Comparison of ENCODE assay signal across 6 cellular contexts in genomic region chr2:112040066-112040465, GRCh38. TPM values are rescaled to one million over a fixed set of nuclear protein-coding genes. Genes with fewer than 3 reads are reported as not detected.
DNase-seq lines count a peak whose midpoint lies in the region; ATAC-seq and TF ChIP-seq lines count a peak whose summit lies in the region.
"Not testable (repeated sequence)": the region's sequence is repeated elsewhere in the genome, so short reads cannot be mapped to it uniquely, and the experiment has no call there.

No MANE protein-coding gene starts in this region.

- H2BK12ac ChIP-seq in trophoblast cell (ENCODE audit: low read length), result not testable (repeated sequence)

- CTCF ChIA-PET in Caco-2 (lab: Charles Lee), result not testable (repeated sequence)

- H3K36me3 Mint-ChIP-seq in Caco-2 (ENCODE audit: insufficient read depth, unreplicated experiment); GM23338 (ENCODE audit: low read depth); endodermal cell (ENCODE audit: low read depth): not testable (repeated sequence)

- POLR2A ChIA-PET in Caco-2 (lab: Charles Lee), result not testable (repeated sequence)

- not testable (repeated sequence) for H4K20me1 ChIP-seq in GM23338 (replicated peaks; ENCODE audit: insufficient read depth)

- H3K27ac Mint-ChIP-seq in Caco-2 (ENCODE audit: unreplicated experiment) (peak overlapping the region; percentile 76), endodermal cell (peak overlapping the region; percentile 90)
- H3K27ac Mint-ChIP-seq in GM23338, result not testable (repeated sequence)

- intact Hi-C loops in Caco-2 (cut with micrococcal nuclease; ENCODE audit: unreplicated experiment), result not testable (repeated sequence)

- H3K56ac ChIP-seq in mesendoderm (ENCODE audit: low read length), result peak overlapping the region; percentile 81

- peak overlapping the region; percentile 95 for H3K4ac ChIP-seq in mesendoderm (ENCODE audit: low read depth, low read length)
- not testable (repeated sequence) for H3K4ac ChIP-seq in trophoblast cell (ENCODE audit: low read depth, low read length)

- not testable (repeated sequence) for H3K9me3 ChIP-seq in Caco-2; trophoblast cell (ENCODE audit: insufficient read depth, low read depth, low read length)
- H3K9me3 ChIP-seq in HUES6 (ENCODE audit: control insufficient read depth, insufficient read depth, low read depth, low read length) (peaks cover 24% of the 10 kb centered on the region), endodermal cell (ENCODE audit: control insufficient read depth, low read length) (peaks cover 58% of the 10 kb centered on the region)

- H4K12ac ChIP-seq in trophoblast cell (ENCODE audit: low read depth, low read length), result not testable (repeated sequence)

- H2BK15ac ChIP-seq in mesendoderm (replicated peaks; ENCODE audit: low read depth), result not testable (repeated sequence)

- peaks cover 19% of the 10 kb centered on the region for H3K4me1 ChIP-seq in Caco-2
- peaks cover 11% of the 10 kb centered on the region; the same call in 1 of the 2 replicates for H3K4me1 ChIP-seq in GM23338 (ENCODE audit: insufficient read depth)
- peaks cover 18% of the 10 kb centered on the region for H3K4me1 ChIP-seq in HUES6 (ENCODE audit: control insufficient read depth, insufficient read depth, low read length)
- H3K4me1 ChIP-seq in endodermal cell (ENCODE audit: control insufficient read depth, insufficient read depth, low read length); mesendoderm (ENCODE audit: control insufficient read depth, low read depth, low read length): not testable (repeated sequence)
- peaks cover 10 to 15% of the 10 kb centered on the region in 2 experiments for H3K4me1 ChIP-seq in trophoblast cell (ENCODE audit: control insufficient read depth in 1 of 2, insufficient read depth in 2 of 2, low read length in 2 of 2)

- H4K91ac ChIP-seq in trophoblast cell (ENCODE audit: low read depth, low read length), result not testable (repeated sequence)

- not testable (repeated sequence) for H3K4me3 ChIP-seq in Caco-2 (ENCODE audit: low read depth, low read length); GM23338; HUES6 (ENCODE audit: low read depth, low read length); endodermal cell (ENCODE audit: low read length); mesendoderm (ENCODE audit: low read length); trophoblast cell (ENCODE audit: low read depth, low read length)

- H3K9ac ChIP-seq in HUES6 (ENCODE audit: low read length), result peak overlapping the region; percentile 46
- H3K9ac ChIP-seq in endodermal cell (ENCODE audit: extremely low read depth, low read length, poor library complexity, severe bottlenecking); mesendoderm (ENCODE audit: low read length); trophoblast cell (ENCODE audit: low read length): not testable (repeated sequence)

- not testable (repeated sequence) for H3K14ac ChIP-seq in trophoblast cell (ENCODE audit: low read length)

- not testable (repeated sequence) for H3K4me3 Mint-ChIP-seq in Caco-2 (ENCODE audit: unreplicated experiment); GM23338; endodermal cell

- not testable (repeated sequence) for H3K79me2 ChIP-seq in GM23338 (replicated peaks; ENCODE audit: insufficient read depth); mesendoderm (ENCODE audit: control insufficient read depth, insufficient read depth, low read length); trophoblast cell (ENCODE audit: control insufficient read depth, insufficient read depth, low read length, poor library complexity)

- peak overlapping the region; percentile 86 for H3K18ac ChIP-seq in mesendoderm (ENCODE audit: low read length)
- H3K18ac ChIP-seq in trophoblast cell (ENCODE audit: low read length), result not testable (repeated sequence)

- H3K4me1 Mint-ChIP-seq in Caco-2 (ENCODE audit: low read depth, unreplicated experiment) (peaks cover 28% of the 10 kb centered on the region), GM23338 (peaks cover 29% of the 10 kb centered on the region; the same call in 2 of the 3 replicates), endodermal cell (peaks cover 47% of the 10 kb centered on the region)

- peaks cover 16% of the 10 kb centered on the region for H3K9me3 Mint-ChIP-seq in Caco-2 (ENCODE audit: unreplicated experiment)
- H3K9me3 Mint-ChIP-seq in GM23338, result peaks cover 11% of the 10 kb centered on the region
- peaks cover 49% of the 10 kb centered on the region for H3K9me3 Mint-ChIP-seq in endodermal cell

- not testable (repeated sequence) for H4K5ac ChIP-seq in mesendoderm (ENCODE audit: low read length)

- not testable (repeated sequence) for H3K27me3 ChIP-seq in Caco-2 (replicated peaks; ENCODE audit: control insufficient read depth, insufficient read depth, low read length); GM23338 (ENCODE audit: insufficient read depth); HUES6 (ENCODE audit: control insufficient read depth, insufficient read depth, low read length); endodermal cell (ENCODE audit: control insufficient read depth, insufficient read depth, low read length, poor library complexity, severe bottlenecking); mesendoderm (ENCODE audit: insufficient read depth, low read length, poor library complexity); trophoblast cell (ENCODE audit: insufficient read depth, low read length)

- 0 out of 2 replicates have a peak overlapping the region, but pooled peaks have one; percentile 38 for H2AFZ ChIP-seq in GM23338
- H2AFZ ChIP-seq in trophoblast cell (ENCODE audit: insufficient read depth, low read length, poor library complexity), result not testable (repeated sequence)

- H2AK5ac ChIP-seq in mesendoderm (ENCODE audit: low read length); trophoblast cell (ENCODE audit: low read length): not testable (repeated sequence)

- H3K4me2 ChIP-seq in GM23338; mesendoderm (ENCODE audit: low read length); trophoblast cell (ENCODE audit: low read length): not testable (repeated sequence)

- H3K36me3 ChIP-seq in Caco-2 (ENCODE audit: control insufficient read depth, insufficient read depth, low read length); GM23338 (ENCODE audit: insufficient read depth); HUES6 (ENCODE audit: control insufficient read depth, insufficient read depth, low read length); endodermal cell (ENCODE audit: control insufficient read depth, insufficient read depth, low read length); mesendoderm (ENCODE audit: control insufficient read depth, insufficient read depth, low read length); trophoblast cell (ENCODE audit: control insufficient read depth in 1 of 2, insufficient read depth in 2 of 2, low read length in 2 of 2): not testable (repeated sequence)

- ATAC-seq in GM23338, result not testable (repeated sequence)

- TF ChIP-seq CTCF in Caco-2 (IDR thresholded peaks at IDR 0.05; ENCODE audit: insufficient read depth in 1 of 2, low read depth in 1 of 2, low read length in 1 of 2, severe bottlenecking in 1 of 2, unreplicated experiment in 1 of 2); GM23338 (conservative IDR thresholded peaks at IDR 0.05; ENCODE audit: low read depth in 2 of 2); endodermal cell (conservative IDR thresholded peaks at IDR 0.05): not testable (repeated sequence)

- not testable (repeated sequence) for H4K8ac ChIP-seq in mesendoderm (ENCODE audit: low read depth, low read length); trophoblast cell (ENCODE audit: low read depth, low read length)

- peak overlapping the region; percentile 93 for H2BK5ac ChIP-seq in mesendoderm (ENCODE audit: low read length)
- H2BK5ac ChIP-seq in trophoblast cell (ENCODE audit: low read depth, low read length, poor library complexity), result not testable (repeated sequence)

- H3K79me1 ChIP-seq in mesendoderm (ENCODE audit: low read length); trophoblast cell (ENCODE audit: low read length): not testable (repeated sequence)

- not testable (repeated sequence) for H3K27ac ChIP-seq in GM23338 (ENCODE audit: low read depth); endodermal cell (ENCODE audit: low read depth, low read length)
- peak overlapping the region; percentile 56; the same call in 1 of the 2 replicates for H3K27ac ChIP-seq in HUES6 (ENCODE audit: low read depth, low read length)
- peak overlapping the region; percentile 98 for H3K27ac ChIP-seq in mesendoderm (ENCODE audit: low read depth, low read length)
- H3K27ac ChIP-seq in trophoblast cell (ENCODE audit: low read depth, low read length), result peak overlapping the region; percentile 16

- not testable (repeated sequence) for H3K23ac ChIP-seq in mesendoderm (ENCODE audit: low read length); trophoblast cell (ENCODE audit: low read length)

- BruUV-seq in Caco-2 (replicated peaks; lab: Mats Ljungman, UMichigan), result not testable (repeated sequence)

- not testable (repeated sequence) for H3F3A ChIP-seq in GM23338 (replicated peaks; ENCODE audit: low read depth)

- not testable (repeated sequence) for H3K9me2 ChIP-seq in GM23338 (ENCODE audit: insufficient read depth)

- DNase-seq in Caco-2; GM23338 (ENCODE audit: low spot score); trophoblast cell: not testable (repeated sequence)
- DNase-seq in endodermal cell (peak; percentile 80), mesendoderm (peak; percentile 94)

- not testable (repeated sequence) for H3K27me3 Mint-ChIP-seq in Caco-2 (ENCODE audit: insufficient read depth, unreplicated experiment); GM23338 (ENCODE audit: insufficient read depth, low read depth, poor library complexity); endodermal cell (ENCODE audit: insufficient read depth)

- H2BK120ac ChIP-seq in mesendoderm (ENCODE audit: low read depth, low read length); trophoblast cell (ENCODE audit: insufficient read depth, low read length, poor library complexity): not testable (repeated sequence)

- WGBS in endodermal cell (ENCODE audit: insufficient coverage in 1 of 2, insufficient read length in 1 of 2), 2 experiments, result 47 to 51% methylated on average over 2 of the region's 2 CpGs
- WGBS in mesendoderm (ENCODE audit: extremely low coverage, insufficient coverage, low lambda C conversion rate), result no CpG with 5 or more reads among the region's 2 CpGs
- no CpG with 5 or more reads among the region's 2 CpGs for WGBS in trophoblast cell (ENCODE audit: extremely low coverage, insufficient coverage, insufficient read length)

RNA-seq across cellular contexts. Expression of gene TMEM87B, which starts 15.0 kb away (rescaled TPM):
- total RNA-seq in Caco-2 (2022) (16.3 and 17.1 TPM in 2 replicates), endodermal cell (10 to 100 TPM; 20.2 to 22.3 TPM)
- total RNA-seq in GM23338 (2014; rRNA removed; shearing (Covaris generic)), result 15.4 and 25.0 TPM in 2 replicates
- 5.1 and 7.0 TPM in 2 replicates for polyA plus RNA-seq in GM23338 (2016; fragmentation: Nextera tagmentation; extraction: Ambion mirVana)
- polyA plus RNA-seq in endodermal cell (2013, experiment 1 of 2), result 12.8 TPM
- polyA plus RNA-seq in endodermal cell (2013, experiment 2 of 2), result 14.4 TPM
- polyA plus RNA-seq in mesendoderm (2013, experiment 1 of 2), result 11.2 TPM
- polyA plus RNA-seq in mesendoderm (2013, experiment 2 of 2), result 11.0 TPM
- 21.6 and 21.7 TPM in 2 replicates for polyA plus RNA-seq in trophoblast cell (2013)
